In genomic region chr19:48925240-48925843, GRCh38 we compare ENCODE assay signal across 11 cellular contexts. TPM values are rescaled to one million over a fixed set of nuclear protein-coding genes. Genes with fewer than 3 reads are reported as not detected.
DNase-seq lines count a peak whose midpoint lies in the region; ATAC-seq and TF ChIP-seq lines count a peak whose summit lies in the region.
"Had no signal": no experiment of that assay in that cellular context is flagged by ENCODE, and none has a peak within 500 bp of the region (broad histone marks: within the 10 kb centered on the region; RNA-seq: fewer than 3 reads in every experiment).

No MANE protein-coding gene starts in this region.

- no peaks in the 10 kb centered on the region for H3K9me3 Mint-ChIP-seq in activated CD4-positive, alpha-beta T cell treated with anti-CD3 and anti-CD28 coated beads, Interleukin-2, amount 10 ng/mL, durations not matched to agents 7 days and 5 days
- H3K9me3 Mint-ChIP-seq in type B pancreatic cell, result no peaks in the 10 kb centered on the region
- no peaks in the 10 kb centered on the region for H3K9me3 Mint-ChIP-seq in T-cell

- POLR2A ChIA-PET in activated CD4-positive, alpha-beta T cell treated with anti-CD3 and anti-CD28 coated beads, Interleukin-2, amount 10 ng/mL, durations not matched to agents 7 days and 5 days (lab: Charles Lee), result interaction anchor here (0.6 kb wide), 1 partner anchor 18 kb away, joined by 3 read pairs; no protein-coding TSS in a partner anchor
- POLR2A ChIA-PET in T-cell (lab: Charles Lee), result interaction anchor here in 1 of 2 donors (0.6 kb wide), 1 partner anchor 502 kb away, joined by 3 read pairs; no protein-coding TSS in a partner anchor

- H3K4me1 Mint-ChIP-seq in activated CD4-positive, alpha-beta T cell treated with anti-CD3 and anti-CD28 coated beads, Interleukin-2, amount 10 ng/mL, durations not matched to agents 7 days and 5 days, result peaks cover 8% of the 10 kb centered on the region
- H3K4me1 Mint-ChIP-seq in type B pancreatic cell (ENCODE audit: unreplicated experiment) (no peaks in the 10 kb centered on the region), T-cell (peaks cover 3 to 8% (median 4%) of the 10 kb centered on the region in 3 donors)

- DNase-seq in activated CD4-positive, alpha-beta T cell treated with anti-CD3 and anti-CD28 coated beads for 48 hours, result peak; percentile 17
- no peak for DNase-seq in activated CD4-positive, alpha-beta T cell treated with anti-CD3 and anti-CD28 coated beads, Interleukin-2, amount 10 ng/mL, durations not matched to agents 7 days and 5 days
- peak; percentile 40 for DNase-seq in T1000 (lab: John Stamatoyannopoulos, UW)
- peak; percentile 77 for DNase-seq in fibroblast of villous mesenchyme (ENCODE audit: low read depth)
- DNase-seq in type B pancreatic cell (ENCODE audit: extremely low spot score, unreplicated experiment), result no peak
- DNase-seq in HT-29 (ENCODE audit: low spot score), result no peak
- no peak for DNase-seq in T-cell
- DNase-seq in NCI-H446 (lab: John Stamatoyannopoulos, UW), result no peak
- DNase-seq: cortex of kidney; NCI-H1092 treated with DMSO at 0.1 percent for 48 hours; stimulated activated naive CD4-positive, alpha-beta T cell treated with Interleukin-2 at 50 U/mL for 16 hours had no signal

- H3K27me3 Mint-ChIP-seq in activated CD4-positive, alpha-beta T cell treated with anti-CD3 and anti-CD28 coated beads, Interleukin-2, amount 10 ng/mL, durations not matched to agents 7 days and 5 days, result no peaks in the 10 kb centered on the region
- H3K27me3 Mint-ChIP-seq in type B pancreatic cell (no peaks in the 10 kb centered on the region), T-cell (no peaks in the 10 kb centered on the region)

- peaks cover 13% of the 10 kb centered on the region for H3K36me3 Mint-ChIP-seq in activated CD4-positive, alpha-beta T cell treated with anti-CD3 and anti-CD28 coated beads, Interleukin-2, amount 10 ng/mL, durations not matched to agents 7 days and 5 days (ENCODE audit: low read depth)
- H3K36me3 Mint-ChIP-seq in type B pancreatic cell, result no peaks in the 10 kb centered on the region
- peaks cover 3% of the 10 kb centered on the region for H3K36me3 Mint-ChIP-seq in T-cell

- no peak overlapping the region for H3K4me3 ChIP-seq in fibroblast of villous mesenchyme (ENCODE audit: low read depth, low read length)

- CTCF ChIA-PET in activated CD4-positive, alpha-beta T cell treated with anti-CD3 and anti-CD28 coated beads, Interleukin-2, amount 10 ng/mL, durations not matched to agents 7 days and 5 days (lab: Charles Lee), result interaction anchor here (1.0 to 1.2 kb wide), 2 partner anchors 19 to 750 kb away, joined by 3 to 4 read pairs; no protein-coding TSS in a partner anchor
- CTCF ChIA-PET in T-cell (lab: Charles Lee), result interaction anchor here in 1 of 2 donors (0.7 kb wide), 1 partner anchor 41 kb away, joined by 14 read pairs; no protein-coding TSS in a partner anchor

- no peak for ATAC-seq in T-cell (replicated peaks in 1 of 4)

- H3K27ac Mint-ChIP-seq in activated CD4-positive, alpha-beta T cell treated with anti-CD3 and anti-CD28 coated beads, Interleukin-2, amount 10 ng/mL, durations not matched to agents 7 days and 5 days, result no peak overlapping the region
- peak overlapping the region; percentile 87 for H3K27ac Mint-ChIP-seq in type B pancreatic cell
- H3K27ac Mint-ChIP-seq in T-cell, result no peak overlapping the region

- H3K4me3 Mint-ChIP-seq in activated CD4-positive, alpha-beta T cell treated with anti-CD3 and anti-CD28 coated beads, Interleukin-2, amount 10 ng/mL, durations not matched to agents 7 days and 5 days, result no peak overlapping the region
- H3K4me3 Mint-ChIP-seq in type B pancreatic cell, result no peak overlapping the region
- H3K4me3 Mint-ChIP-seq in T-cell, result no peak overlapping the region

- TF ChIP-seq CTCF in fibroblast of villous mesenchyme (IDR thresholded peaks at IDR 0.05; ENCODE audit: insufficient read depth, low read depth, low read length) (no peak), type B pancreatic cell (conservative IDR thresholded peaks at IDR 0.05) (no peak)

RNA-seq across cellular contexts. Expression of gene DHDH, which starts 8.2 kb away (rescaled TPM):
- 1 to 10 TPM; 3.1 to 3.2 TPM for total RNA-seq in activated CD4-positive, alpha-beta T cell treated with anti-CD3 and anti-CD28 coated beads, Interleukin-2, amount 10 ng/mL, durations not matched to agents 7 days and 5 days
- total RNA-seq in fibroblast of villous mesenchyme (not detected in 2 replicates), type B pancreatic cell (ENCODE audit: low replicate concordance) (1.4 and 3.4 TPM in 2 replicates), T-cell (1 to 10 TPM in 4 of 5 donors, under 1 TPM in 1; 0.93 to 1.7 (median 1.2) TPM)
- 0.10 and 0.42 TPM in 2 replicates for total RNA-seq in HT-29 (2014; rRNA removed; shearing (Covaris generic))

RNA-seq across cellular contexts. Expression of gene NUCB1, which starts 25.2 kb away (rescaled TPM):
- total RNA-seq in activated CD4-positive, alpha-beta T cell treated with anti-CD3 and anti-CD28 coated beads, Interleukin-2, amount 10 ng/mL, durations not matched to agents 7 days and 5 days, result 100 to 1,000 TPM; 231 to 251 TPM
- total RNA-seq in fibroblast of villous mesenchyme, result 139 and 154 TPM in 2 replicates
- 202 and 205 TPM in 2 replicates for total RNA-seq in type B pancreatic cell (ENCODE audit: low replicate concordance)
- 160 and 185 TPM in 2 replicates for total RNA-seq in HT-29 (2014; rRNA removed; shearing (Covaris generic))
- 100 to 1,000 TPM; 122 to 177 (median 165) TPM for total RNA-seq in T-cell

RNA-seq across cellular contexts. Expression of gene TULP2, which starts 26.8 kb away (rescaled TPM):
- not detected for total RNA-seq in activated CD4-positive, alpha-beta T cell treated with anti-CD3 and anti-CD28 coated beads, Interleukin-2, amount 10 ng/mL, durations not matched to agents 7 days and 5 days
- 0.32 TPM in 1 of 2 replicates, not detected in the other for total RNA-seq in fibroblast of villous mesenchyme
- total RNA-seq in type B pancreatic cell (ENCODE audit: low replicate concordance), result not detected in 2 replicates
- not detected in 2 replicates for total RNA-seq in HT-29 (2014; rRNA removed; shearing (Covaris generic))
- under 1 TPM in 1 of 5 donors, not detected in 4; 0.26 TPM for total RNA-seq in T-cell

RNA-seq across cellular contexts. Expression of gene BAX, which starts 29.3 kb away (rescaled TPM):
- 100 to 1,000 TPM; 310 to 324 TPM for total RNA-seq in activated CD4-positive, alpha-beta T cell treated with anti-CD3 and anti-CD28 coated beads, Interleukin-2, amount 10 ng/mL, durations not matched to agents 7 days and 5 days
- total RNA-seq in fibroblast of villous mesenchyme (65.4 and 85.9 TPM in 2 replicates), type B pancreatic cell (ENCODE audit: low replicate concordance) (161 and 201 TPM in 2 replicates), T-cell (100 to 1,000 TPM in 3 of 5 donors, 10 to 100 TPM in 2; 76.6 to 201 (median 183) TPM)
- total RNA-seq in HT-29 (2014; rRNA removed; shearing (Covaris generic)), result 185 and 213 TPM in 2 replicates

RNA-seq across cellular contexts. Expression of gene FTL, which starts 39.8 kb away (rescaled TPM):
- 100 to 1,000 TPM; 683 to 880 TPM for total RNA-seq in activated CD4-positive, alpha-beta T cell treated with anti-CD3 and anti-CD28 coated beads, Interleukin-2, amount 10 ng/mL, durations not matched to agents 7 days and 5 days
- total RNA-seq in fibroblast of villous mesenchyme, result 2,928 and 4,150 TPM in 2 replicates
- 1,657 and 2,039 TPM in 2 replicates for total RNA-seq in type B pancreatic cell (ENCODE audit: low replicate concordance)
- total RNA-seq in HT-29 (2014; rRNA removed; shearing (Covaris generic)), result 5,979 and 6,365 TPM in 2 replicates
- total RNA-seq in T-cell, result 1,000 to 10,000 TPM in 2 of 5 donors, 100 to 1,000 TPM in 3; 594 to 1,085 (median 906) TPM

Comparison
In these comparisons a context has a peak if more than half of its experiments do, and no peak if none do; other contexts are left out.
1. DNase-seq: peak in activated CD4-positive, alpha-beta T cell treated with anti-CD3 and anti-CD28 coated beads for 48 hours (single experiment), T1000 (single experiment) and fibroblast of villous mesenchyme (single experiment); none in activated CD4-positive, alpha-beta T cell treated with anti-CD3 and anti-CD28 coated beads, Interleukin-2, amount 10 ng/mL, durations not matched to agents 7 days and 5 days (single experiment), type B pancreatic cell (single experiment), HT-29 (single experiment), T-cell (0 of 34) and NCI-H446 (0 of 2).